Comparison of ENCODE assay signal across 1 cellular context in the genomic region with DNA sequence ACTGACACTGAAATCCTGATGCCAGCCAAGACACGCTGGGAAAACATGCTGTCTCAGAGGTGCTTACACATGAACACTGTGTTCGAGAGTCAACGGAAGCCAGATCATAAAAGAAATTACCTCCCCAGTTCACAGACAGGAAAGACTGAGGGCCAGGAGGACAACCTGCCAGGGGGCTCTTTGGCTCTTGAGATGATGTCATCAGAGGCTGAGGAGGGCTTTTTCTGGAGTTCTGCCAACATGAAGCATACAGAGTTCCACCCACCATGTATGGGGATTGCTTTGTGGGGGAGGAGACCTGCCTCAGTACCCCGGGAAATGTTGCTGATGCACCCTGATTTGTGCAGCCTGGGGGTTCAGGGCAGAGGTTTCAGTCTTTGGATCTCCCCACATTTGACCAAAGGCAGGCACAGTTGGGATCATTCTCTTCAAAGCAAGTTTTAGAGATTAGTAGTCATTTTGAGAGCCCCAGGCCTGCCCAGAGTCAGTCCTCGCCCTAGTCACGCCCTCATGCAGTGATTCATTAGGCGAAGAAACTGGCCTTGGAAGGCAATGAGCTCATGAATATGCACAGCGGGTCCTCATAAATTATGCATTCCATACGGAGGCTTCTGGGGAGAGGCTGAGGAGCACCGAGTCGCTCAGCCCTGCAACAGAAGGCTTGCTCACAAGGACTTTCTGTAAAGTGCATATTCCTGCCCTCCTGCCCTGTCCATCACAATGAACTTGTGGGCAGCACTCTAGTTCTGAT.
TF ChIP-seq lines count a peak whose summit lies in the region.

No MANE protein-coding gene starts in this region.

TF ChIP-seq in HepG2, 621 proteins besides CTCF, POLR2A, EP300 and RAD21:
- TF ChIP-seq ATF7 (IDR thresholded peaks at IDR 0.05) (peak; percentile 56; the same call in 1 of the 2 replicates), ATF7 (CRISPR knock-in tag; IDR thresholded peaks at IDR 0.05) (no peak), DNMT3B (CRISPR knock-in tag; conservative IDR thresholded peaks at IDR 0.05) (no peak), KLF11 (CRISPR knock-in tag; IDR thresholded peaks at IDR 0.05) (no peak)
